ENCODE assay signal across 20 cellular contexts in the genomic region with DNA sequence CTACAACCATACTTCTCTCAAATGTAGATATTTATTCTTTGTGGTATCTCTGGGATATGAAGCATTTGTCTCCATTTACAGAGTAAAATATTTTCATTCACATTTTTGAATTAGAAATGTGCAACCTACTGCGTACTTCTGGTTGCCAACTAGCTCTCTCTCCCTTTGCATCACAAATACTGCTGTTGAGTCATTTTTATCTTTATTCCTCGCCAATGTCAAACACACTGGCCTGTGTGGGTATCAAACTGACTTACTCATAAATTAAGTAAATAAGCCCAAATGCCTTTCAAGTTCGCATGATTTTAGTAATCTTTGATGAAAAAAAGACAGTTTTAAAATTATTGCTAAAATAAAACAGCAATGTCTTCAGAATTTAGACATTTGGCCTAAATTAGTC.
A peak's percentile ranks its signal among the peaks of the same experiment; 100 is the strongest.
DNase-seq lines count a peak whose midpoint lies in the region; ATAC-seq, FAIRE-seq and TF ChIP-seq lines count a peak whose summit lies in the region.
"Had no signal": no experiment of that assay in that cellular context is flagged by ENCODE, and none has a peak within 500 bp of the region (broad histone marks: within the 10 kb centered on the region; RNA-seq: fewer than 3 reads in every experiment).

No MANE protein-coding gene starts in this region.

- FAIRE-seq in astrocyte (lab: Jason Lieb, UNC), result no peak
- FAIRE-seq: GM12891, GM18507, H54 had no signal

- no peak overlapping the region for H3K9ac ChIP-seq in astrocyte (ENCODE audit: low read length)

- H3K9me3 ChIP-seq in astrocyte (ENCODE audit: insufficient read depth, low read depth, low read length) (no peaks in the 10 kb centered on the region), body of pancreas (no peaks in the 10 kb centered on the region)
- H3K9me3 ChIP-seq: HAP-1 had no signal

- intact Hi-C loops in natural killer cell (cut with micrococcal nuclease), result loop anchor here (2.0 kb wide), 1 partner anchor 17 kb away; no protein-coding TSS in a partner anchor
- intact Hi-C loops in body of pancreas (cut with DNase I), result no loop called here

- TF ChIP-seq CTCF in astrocyte (IDR thresholded peaks at IDR 0.05; ENCODE audit: insufficient read depth, low read depth, low read length) (no peak), natural killer cell (IDR thresholded peaks at IDR 0.05) (no peak), body of pancreas (IDR thresholded peaks at IDR 0.05) (no peak)

- no peaks in the 10 kb centered on the region for H3K79me2 ChIP-seq in astrocyte (ENCODE audit: insufficient read depth, low read length)

- H3K27ac ChIP-seq in astrocyte (ENCODE audit: low read depth, low read length) (no peak overlapping the region), body of pancreas (no peak overlapping the region)

- H3K4me1 ChIP-seq in astrocyte (ENCODE audit: insufficient read depth, low read length) (no peaks in the 10 kb centered on the region), body of pancreas (no peaks in the 10 kb centered on the region)

- CTCF ChIA-PET in activated naive CD4-positive, alpha-beta T cell treated with anti-CD3 and anti-CD28 coated beads, Interleukin-2, amount 10 ng/mL, durations not matched to agents 7 days and 5 days (lab: Charles Lee), result no interaction called here

- WGBS in body of pancreas, 2 donors, result 82 to 90% methylated on average over 3 of the region's 3 CpGs

- H4K20me1 ChIP-seq in astrocyte (ENCODE audit: insufficient read depth, low read length), result no peaks in the 10 kb centered on the region

- H2AFZ ChIP-seq in astrocyte (ENCODE audit: low read depth, low read length), result no peak overlapping the region

- no peak for ATAC-seq in activated naive CD8-positive, alpha-beta T cell treated with anti-CD3 and anti-CD28 coated beads, Interleukin-2, amount 50 U/mL, for 24 hours
- no peak for ATAC-seq in natural killer cell
- no peak for ATAC-seq in body of pancreas

- H3K4me3 ChIP-seq in astrocyte (ENCODE audit: insufficient read depth, low read depth, low read length) (no peak overlapping the region), body of pancreas (no peak overlapping the region)
- H3K4me3 ChIP-seq: HAP-1 had no signal

- no peaks in the 10 kb centered on the region for H3K27me3 ChIP-seq in astrocyte (ENCODE audit: insufficient read depth, low read length)
- no peaks in the 10 kb centered on the region for H3K27me3 ChIP-seq in body of pancreas

- no peak overlapping the region for H3K4me3 Mint-ChIP-seq in activated naive CD8-positive, alpha-beta T cell
- no peak overlapping the region for H3K4me3 Mint-ChIP-seq in activated naive CD8-positive, alpha-beta T cell treated with anti-CD3 and anti-CD28 coated beads, Interleukin-2, amount 50 U/mL, for 24 hours
- no peak overlapping the region for H3K4me3 Mint-ChIP-seq in astrocyte (ENCODE audit: unreplicated experiment)
- no peak overlapping the region for H3K4me3 Mint-ChIP-seq in natural killer cell
- H3K4me3 Mint-ChIP-seq in activated naive CD4-positive, alpha-beta T cell treated with anti-CD3 and anti-CD28 coated beads, Interleukin-2, amount 10 ng/mL, durations not matched to agents 7 days and 5 days, result no peak overlapping the region
- H3K4me3 Mint-ChIP-seq: HFFc6 had no signal

- peaks cover 51% of the 10 kb centered on the region for H3K4me1 Mint-ChIP-seq in activated naive CD8-positive, alpha-beta T cell (ENCODE audit: low read depth)
- peaks cover 39% of the 10 kb centered on the region for H3K4me1 Mint-ChIP-seq in activated naive CD8-positive, alpha-beta T cell treated with anti-CD3 and anti-CD28 coated beads, Interleukin-2, amount 50 U/mL, for 24 hours
- H3K4me1 Mint-ChIP-seq in astrocyte (ENCODE audit: low read depth, unreplicated experiment) (no peaks in the 10 kb centered on the region), natural killer cell (peaks cover 60 to 70% of the 10 kb centered on the region in 2 donors)
- peaks cover 27% of the 10 kb centered on the region for H3K4me1 Mint-ChIP-seq in activated naive CD4-positive, alpha-beta T cell treated with anti-CD3 and anti-CD28 coated beads, Interleukin-2, amount 10 ng/mL, durations not matched to agents 7 days and 5 days

- H3K9me3 Mint-ChIP-seq in activated naive CD8-positive, alpha-beta T cell (ENCODE audit: low read depth), result peaks cover 23% of the 10 kb centered on the region
- peaks cover 29% of the 10 kb centered on the region for H3K9me3 Mint-ChIP-seq in activated naive CD8-positive, alpha-beta T cell treated with anti-CD3 and anti-CD28 coated beads, Interleukin-2, amount 50 U/mL, for 24 hours
- H3K9me3 Mint-ChIP-seq in astrocyte (ENCODE audit: unreplicated experiment) (peaks cover 4% of the 10 kb centered on the region), natural killer cell (no peaks in the 10 kb centered on the region)
- H3K9me3 Mint-ChIP-seq in activated naive CD4-positive, alpha-beta T cell treated with anti-CD3 and anti-CD28 coated beads, Interleukin-2, amount 10 ng/mL, durations not matched to agents 7 days and 5 days, result peaks cover 24% of the 10 kb centered on the region
- H3K9me3 Mint-ChIP-seq: HFFc6 had no signal

- no peak for TF ChIP-seq POLR2A in body of pancreas (IDR thresholded peaks at IDR 0.05)

- H3K36me3 ChIP-seq in astrocyte (ENCODE audit: insufficient read depth, low read length) (no peaks in the 10 kb centered on the region), body of pancreas (replicated peaks in 1 of 2; ENCODE audit: insufficient read depth in 1 of 2, low read depth in 2 of 2) (no peaks in the 10 kb centered on the region)
- H3K36me3 ChIP-seq: HAP-1 had no signal

- H3K4me2 ChIP-seq in astrocyte (ENCODE audit: low read length), result no peak overlapping the region

- H3K27me3 Mint-ChIP-seq in activated naive CD8-positive, alpha-beta T cell, result no peaks in the 10 kb centered on the region
- no peaks in the 10 kb centered on the region for H3K27me3 Mint-ChIP-seq in activated naive CD8-positive, alpha-beta T cell treated with anti-CD3 and anti-CD28 coated beads, Interleukin-2, amount 50 U/mL, for 24 hours
- H3K27me3 Mint-ChIP-seq in astrocyte (ENCODE audit: low read depth, unreplicated experiment) (no peaks in the 10 kb centered on the region), natural killer cell (ENCODE audit: low read depth in 2 of 2) (no peaks in the 10 kb centered on the region)
- no peaks in the 10 kb centered on the region for H3K27me3 Mint-ChIP-seq in activated naive CD4-positive, alpha-beta T cell treated with anti-CD3 and anti-CD28 coated beads, Interleukin-2, amount 10 ng/mL, durations not matched to agents 7 days and 5 days
- H3K27me3 Mint-ChIP-seq: CD4-positive, alpha-beta memory T cell had no signal

- H3K27ac Mint-ChIP-seq in activated naive CD8-positive, alpha-beta T cell, result peak overlapping the region; percentile 28
- H3K27ac Mint-ChIP-seq in activated naive CD8-positive, alpha-beta T cell treated with anti-CD3 and anti-CD28 coated beads, Interleukin-2, amount 50 U/mL, for 24 hours, result no peak overlapping the region
- H3K27ac Mint-ChIP-seq in astrocyte (ENCODE audit: unreplicated experiment), result no peak overlapping the region
- H3K27ac Mint-ChIP-seq in natural killer cell, result peak overlapping the region; percentile 17 to 84
- H3K27ac Mint-ChIP-seq in activated naive CD4-positive, alpha-beta T cell treated with anti-CD3 and anti-CD28 coated beads, Interleukin-2, amount 10 ng/mL, durations not matched to agents 7 days and 5 days, result no peak overlapping the region
- H3K27ac Mint-ChIP-seq: HFFc6 had no signal

- DNase-seq in activated naive CD8-positive, alpha-beta T cell treated with anti-CD3 and anti-CD28 coated beads, Interleukin-2, amount 50 U/mL, for 24 hours, result no peak
- DNase-seq in astrocyte (ENCODE audit: low read depth) (peak; percentile 58), natural killer cell (no peak), body of pancreas (no peak), mucosa of gallbladder (ENCODE audit: low spot score) (no peak)
- no peak for DNase-seq in activated naive CD4-positive, alpha-beta T cell treated with anti-CD3 and anti-CD28 coated beads, Interleukin-2, amount 10 ng/mL, durations not matched to agents 7 days and 5 days
- DNase-seq: C1 segment of cervical spinal cord; Calu3; CD4-positive, alpha-beta memory T cell; COR-L47; DMS53; DMS79 treated with DMSO at 0.1 percent for 48 hours; GF-D8; GOT3; HFFc6 had no signal

- H3K36me3 Mint-ChIP-seq in activated naive CD8-positive, alpha-beta T cell, result peaks cover 46% of the 10 kb centered on the region
- H3K36me3 Mint-ChIP-seq in activated naive CD8-positive, alpha-beta T cell treated with anti-CD3 and anti-CD28 coated beads, Interleukin-2, amount 50 U/mL, for 24 hours (ENCODE audit: low read depth), result peaks cover 67% of the 10 kb centered on the region
- no peaks in the 10 kb centered on the region for H3K36me3 Mint-ChIP-seq in astrocyte (ENCODE audit: low read depth, unreplicated experiment)
- peaks cover 8% of the 10 kb centered on the region for H3K36me3 Mint-ChIP-seq in natural killer cell
- peaks cover 74% of the 10 kb centered on the region for H3K36me3 Mint-ChIP-seq in activated naive CD4-positive, alpha-beta T cell treated with anti-CD3 and anti-CD28 coated beads, Interleukin-2, amount 10 ng/mL, durations not matched to agents 7 days and 5 days

Comparison
In these comparisons a context has a peak if more than half of its experiments do, and no peak if none do; other contexts are left out.
1. H3K27ac Mint-ChIP-seq: peak in activated naive CD8-positive, alpha-beta T cell (single experiment) and natural killer cell (2 of 2); none in activated naive CD8-positive, alpha-beta T cell treated with anti-CD3 and anti-CD28 coated beads, Interleukin-2, amount 50 U/mL, for 24 hours (single experiment), astrocyte (single experiment) and activated naive CD4-positive, alpha-beta T cell treated with anti-CD3 and anti-CD28 coated beads, Interleukin-2, amount 10 ng/mL, durations not matched to agents 7 days and 5 days (single experiment).